Comparison of ENCODE assay signal across 8 cellular contexts in genomic region chr20:48827880-48828733, GRCh38. TPM values are rescaled to one million over a fixed set of nuclear protein-coding genes. Genes with fewer than 3 reads are reported as not detected.
DNase-seq lines count a peak whose midpoint lies in the region; ATAC-seq lines count a peak whose summit lies in the region.

Gene PREX1, minus strand, starts transcription at chr20:48827999. Its CDS starts 139 bp downstream, at chr20:48827860.

- no peaks in the 10 kb centered on the region for H3K36me3 ChIP-seq in esophagus (ENCODE audit: control insufficient read depth in 2 of 2, insufficient read depth in 2 of 2, low read length in 1 of 2)
- H3K36me3 ChIP-seq in muscle layer of colon (ENCODE audit: insufficient read depth, low read length) = no peaks in the 10 kb centered on the region

- no peak within 1 kb of the TSS for H3K9ac ChIP-seq in muscle layer of colon (ENCODE audit: low read length)

- ATAC-seq in GM18517 (IDR thresholded peaks at IDR 0.05; ENCODE audit: unreplicated experiment) (peak; percentile 35), HG03097 (IDR thresholded peaks at IDR 0.05; ENCODE audit: low FRiP score, unreplicated experiment) (peak; percentile 43)

- H3K4me3 ChIP-seq in esophagus (ENCODE audit: low read depth in 1 of 2, low read length in 2 of 2) (peak within 1 kb of the TSS; percentile 45 to 60), muscle layer of colon (ENCODE audit: low read depth in 1 of 2, low read length in 2 of 2) (peak within 1 kb of the TSS; percentile 47 to 61)

- peaks cover 0 to 15% of the 10 kb centered on the region in 2 donors for H3K4me1 ChIP-seq in esophagus (ENCODE audit: control insufficient read depth in 2 of 2, insufficient read depth in 2 of 2, low read length in 1 of 2)
- peaks cover 15% of the 10 kb centered on the region for H3K4me1 ChIP-seq in muscle layer of colon (ENCODE audit: insufficient read depth, low read length)

- WGBS in esophagus, 2 donors = 2% methylated on average over 62 to 122 of the region's 122 CpGs

- no peaks in the 10 kb centered on the region for H3K27me3 ChIP-seq in esophagus (ENCODE audit: control insufficient read depth in 1 of 2, insufficient read depth in 2 of 2, low read length in 2 of 2)
- H3K27me3 ChIP-seq in muscle layer of colon (ENCODE audit: control insufficient read depth in 1 of 2, insufficient read depth in 2 of 2, low read length in 2 of 2) = peaks cover 0 to 15% of the 10 kb centered on the region in 2 donors

- peak; percentile 55 for DNase-seq in A172 (ENCODE audit: low spot score)
- DNase-seq in NOMO-1 (lab: John Stamatoyannopoulos, UW; ENCODE audit: unreplicated experiment in 2 of 2) = peak; percentile 69 to 91
- peak; percentile 66 for DNase-seq in activated T-cell treated with anti-CD3 and anti-CD28 coated beads for 4 hours
- DNase-seq in stimulated activated CD8-positive, alpha-beta memory T cell treated with anti-CD3 and anti-CD28 coated beads, Interleukin-4, amount 100 ng/mL, for 48 hours = peak; percentile 85

- H3K9me3 ChIP-seq in esophagus (ENCODE audit: control insufficient read depth in 2 of 2, insufficient read depth in 1 of 2, low read depth in 1 of 2, low read length in 1 of 2) = no peaks in the 10 kb centered on the region
- no peaks in the 10 kb centered on the region for H3K9me3 ChIP-seq in muscle layer of colon (ENCODE audit: low read length)

- H3K27ac ChIP-seq in esophagus (ENCODE audit: low read depth in 2 of 2, low read length in 1 of 2) (peak within 1 kb of the TSS; percentile 43 to 47), muscle layer of colon (ENCODE audit: low read depth, low read length) (peak within 1 kb of the TSS; percentile 52)

RNA-seq across cellular contexts. Expression of gene PREX1, which starts in this region (rescaled TPM):
- total RNA-seq in A172 (2014; rRNA removed; shearing (Covaris generic)) = 8.1 and 12.2 TPM in 2 replicates
- polyA plus RNA-seq in esophagus = 1 to 10 TPM; 2.5 to 3.0 TPM

Comparison
In these comparisons a context has a peak if more than half of its experiments do, and no peak if none do; other contexts are left out.
1. Peak in every context shown above with its lines: DNase-seq, ATAC-seq, H3K4me3 ChIP-seq and H3K27ac ChIP-seq.